9 cellular contexts compared by ENCODE assay signal in the genomic region with DNA sequence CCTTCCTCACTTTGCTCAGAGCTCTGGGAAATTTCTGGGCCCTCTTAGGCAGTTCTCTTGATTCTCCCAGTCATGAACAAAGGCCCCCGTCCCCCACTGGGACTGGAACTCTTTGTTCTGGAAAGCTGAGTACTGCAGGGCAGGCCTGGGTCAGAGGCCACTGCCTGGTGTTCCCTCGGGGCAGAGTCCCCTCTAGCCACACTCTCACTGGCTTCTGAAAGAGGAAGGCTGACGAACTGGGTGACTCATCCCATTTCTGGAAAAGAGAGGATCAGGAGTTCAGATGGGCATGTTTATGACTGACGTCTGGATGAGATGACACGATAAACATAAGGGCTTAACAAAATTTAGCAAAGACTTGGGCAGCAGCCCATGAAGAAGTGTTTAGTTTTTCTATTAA. TPM values are rescaled to one million over a fixed set of nuclear protein-coding genes. Genes with fewer than 3 reads are reported as not detected.
DNase-seq lines count a peak whose midpoint lies in the region; ATAC-seq and TF ChIP-seq lines count a peak whose summit lies in the region.
"Had no signal": no experiment of that assay in that cellular context is flagged by ENCODE, and none has a peak within 500 bp of the region (broad histone marks: within the 10 kb centered on the region; RNA-seq: fewer than 3 reads in every experiment).

No MANE protein-coding gene starts in this region.

- no peaks in the 10 kb centered on the region for H4K20me1 ChIP-seq in SK-N-SH (ENCODE audit: insufficient read depth)

- no peaks in the 10 kb centered on the region for H3K9me2 ChIP-seq in SK-N-SH

- H3K4me2 ChIP-seq in SK-N-SH (no peak overlapping the region), skeletal muscle satellite cell (ENCODE audit: low read length) (peak overlapping the region; percentile 54)

- TF ChIP-seq RAD21 in SK-N-SH (IDR thresholded peaks at IDR 0.05; ENCODE audit: low read length), result no peak

- peak in 1 of 2 experiments; percentile 28; a peak in 1 of 4 replicates for TF ChIP-seq EP300 in SK-N-SH (IDR thresholded peaks at IDR 0.05; ENCODE audit: borderline replicate concordance in 1 of 2, low read depth in 1 of 2, low read length in 1 of 2)

- H2AFZ ChIP-seq in SK-N-SH (ENCODE audit: low read depth), result peak overlapping the region; percentile 62; the same call in 1 of the 2 replicates

- H3K4me3 ChIP-seq in HAP-1, result no peak overlapping the region
- H3K4me3 ChIP-seq in SK-N-SH (ENCODE audit: low read depth in 2 of 2, low read length in 1 of 2), result no peak overlapping the region
- no peak overlapping the region for H3K4me3 ChIP-seq in skeletal muscle satellite cell (ENCODE audit: low read length)
- H3K4me3 ChIP-seq: SJCRH30 had no signal

- no peaks in the 10 kb centered on the region for H3K79me2 ChIP-seq in SK-N-SH (ENCODE audit: insufficient read depth)

- peak overlapping the region in 1 of 2 experiments; percentile 35; a peak in 1 of 4 replicates for H3K27ac ChIP-seq in SK-N-SH (ENCODE audit: low read depth in 2 of 2, low read length in 1 of 2)
- H3K27ac ChIP-seq: SJCRH30 had no signal

- in situ Hi-C loops in HAP-1 (cut with MboI; ENCODE audit: low sequenced_read_pairs), result no loop called here

- 9% methylated on average over 5 of the region's 5 CpGs for WGBS in SK-N-SH (ENCODE audit: low lambda C conversion rate)

- H3K9me3 ChIP-seq in HAP-1, result no peaks in the 10 kb centered on the region
- no peaks in the 10 kb centered on the region for H3K9me3 ChIP-seq in SK-N-SH
- H3K9me3 ChIP-seq in skeletal muscle satellite cell (replicated peaks; ENCODE audit: low read length), result no peaks in the 10 kb centered on the region
- H3K9me3 ChIP-seq: SJCRH30 had no signal

- no peaks in the 10 kb centered on the region for H3F3A ChIP-seq in SK-N-SH (replicated peaks; ENCODE audit: insufficient read depth)

- H3K4me1 ChIP-seq in HAP-1, result peaks cover 13% of the 10 kb centered on the region
- H3K4me1 ChIP-seq in SK-N-SH (ENCODE audit: control insufficient read depth in 1 of 2, insufficient read depth in 2 of 2, low read depth in 1 of 2, low read length in 1 of 2), result no peaks in the 10 kb centered on the region
- H3K4me1 ChIP-seq in skeletal muscle satellite cell (ENCODE audit: control insufficient read depth, insufficient read depth, low read length), result peaks cover 21% of the 10 kb centered on the region
- H3K4me1 ChIP-seq: SJCRH30 had no signal

- no peaks in the 10 kb centered on the region for H3K36me3 ChIP-seq in HAP-1 (replicated peaks)
- H3K36me3 ChIP-seq in SK-N-SH (replicated peaks in 1 of 2; ENCODE audit: control insufficient read depth in 1 of 2, insufficient read depth in 2 of 2, low read length in 1 of 2), result no peaks in the 10 kb centered on the region
- H3K36me3 ChIP-seq in skeletal muscle satellite cell (ENCODE audit: insufficient read depth, low read length), result no peaks in the 10 kb centered on the region
- H3K36me3 ChIP-seq: SJCRH30 had no signal

- no peak for ATAC-seq in HG02571 (IDR thresholded peaks at IDR 0.05; ENCODE audit: unreplicated experiment)

- POLR2A ChIA-PET in SK-N-SH (lab: Yijun Ruan, JAX), result no interaction called here

- no peak for TF ChIP-seq CTCF in SK-N-SH (IDR thresholded peaks at IDR 0.05)

- DNase-seq in HAP-1 (ENCODE audit: low spot score in 2 of 2), result peak; percentile 32 to 68
- no peak for DNase-seq in SK-N-SH
- peak; percentile 45 for DNase-seq in glomerular endothelial cell (ENCODE audit: extremely low read depth, low read depth, low spot score)
- DNase-seq in DMS114 treated with DMSO at 0.1 percent for 48 hours (lab: John Stamatoyannopoulos, UW; ENCODE audit: unreplicated experiment), result no peak
- no peak for DNase-seq in NCI-H2227 (lab: John Stamatoyannopoulos, UW; ENCODE audit: unreplicated experiment)
- DNase-seq in NCI-H1105 (lab: John Stamatoyannopoulos, UW), result no peak

- CTCF ChIA-PET in SK-N-SH (lab: Yijun Ruan, JAX), result no interaction called here

- H3K9ac ChIP-seq in SK-N-SH (no peak overlapping the region), skeletal muscle satellite cell (ENCODE audit: low read depth, low read length) (peak overlapping the region; percentile 45)

- H3K27me3 ChIP-seq in HAP-1 (ENCODE audit: low read depth) (no peaks in the 10 kb centered on the region), SK-N-SH (ENCODE audit: insufficient read depth) (no peaks in the 10 kb centered on the region), skeletal muscle satellite cell (ENCODE audit: control insufficient read depth, insufficient read depth, low read length) (no peaks in the 10 kb centered on the region)
- H3K27me3 ChIP-seq: SJCRH30 had no signal

TF ChIP-seq in SK-N-SH, 30 proteins besides CTCF, POLR2A, EP300 and RAD21:
- TF ChIP-seq SMC3 (IDR thresholded peaks at IDR 0.05; ENCODE audit: low read depth, low read length) (no peak), FOSL2 (IDR thresholded peaks at IDR 0.05; ENCODE audit: borderline replicate concordance, low read depth) (peak; percentile 78), YY1 (IDR thresholded peaks at IDR 0.05; ENCODE audit: low read depth) (no peak), MEF2A (IDR thresholded peaks at IDR 0.05; ENCODE audit: borderline replicate concordance, low read depth) (no peak), RFX5 (IDR thresholded peaks at IDR 0.05; ENCODE audit: low read length) (no peak), TCF12 (IDR thresholded peaks at IDR 0.05) (peak; percentile 51; the same call in 1 of the 2 replicates), POLR2AphosphoS5 (IDR thresholded peaks at IDR 0.05; ENCODE audit: low read depth, low read length) (no peak), GATA2 (CRISPR knock-in tag; IDR thresholded peaks at IDR 0.05) (no peak), JUND (IDR thresholded peaks at IDR 0.05) (peak; percentile 79), SIN3A (IDR thresholded peaks at IDR 0.05; ENCODE audit: borderline replicate concordance, low read depth, low read length) (no peak), RXRA (IDR thresholded peaks at IDR 0.05; ENCODE audit: borderline replicate concordance, low read depth) (peak; percentile 88)
- TF ChIP-seq, protein P1, sequence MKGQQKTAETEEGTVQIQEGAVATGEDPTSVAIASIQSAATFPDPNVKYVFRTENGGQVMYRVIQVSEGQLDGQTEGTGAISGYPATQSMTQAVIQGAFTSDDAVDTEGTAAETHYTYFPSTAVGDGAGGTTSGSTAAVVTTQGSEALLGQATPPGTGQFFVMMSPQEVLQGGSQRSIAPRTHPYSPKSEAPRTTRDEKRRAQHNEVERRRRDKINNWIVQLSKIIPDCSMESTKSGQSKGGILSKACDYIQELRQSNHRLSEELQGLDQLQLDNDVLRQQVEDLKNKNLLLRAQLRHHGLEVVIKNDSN (IDR thresholded peaks at IDR 0.05; ENCODE audit: borderline replicate concordance, low read depth), result no peak
- TF ChIP-seq, protein P2, sequence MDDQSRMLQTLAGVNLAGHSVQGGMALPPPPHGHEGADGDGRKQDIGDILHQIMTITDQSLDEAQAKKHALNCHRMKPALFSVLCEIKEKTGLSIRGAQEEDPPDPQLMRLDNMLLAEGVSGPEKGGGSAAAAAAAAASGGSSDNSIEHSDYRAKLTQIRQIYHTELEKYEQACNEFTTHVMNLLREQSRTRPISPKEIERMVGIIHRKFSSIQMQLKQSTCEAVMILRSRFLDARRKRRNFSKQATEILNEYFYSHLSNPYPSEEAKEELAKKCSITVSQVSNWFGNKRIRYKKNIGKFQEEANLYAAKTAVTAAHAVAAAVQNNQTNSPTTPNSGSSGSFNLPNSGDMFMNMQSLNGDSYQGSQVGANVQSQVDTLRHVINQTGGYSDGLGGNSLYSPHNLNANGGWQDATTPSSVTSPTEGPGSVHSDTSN (IDR thresholded peaks at IDR 0.05), result peak; percentile 84
- TF ChIP-seq, protein P3, sequence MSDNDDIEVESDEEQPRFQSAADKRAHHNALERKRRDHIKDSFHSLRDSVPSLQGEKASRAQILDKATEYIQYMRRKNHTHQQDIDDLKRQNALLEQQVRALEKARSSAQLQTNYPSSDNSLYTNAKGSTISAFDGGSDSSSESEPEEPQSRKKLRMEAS (IDR thresholded peaks at IDR 0.05; ENCODE audit: low read depth), result no peak

RNA-seq across cellular contexts. Expression of a gene that starts 47.7 kb away (rescaled TPM):
- polyA plus RNA-seq in SK-N-SH (2012; rRNA removed), result 30.9 and 46.4 TPM in 2 replicates
- polyA plus RNA-seq in SK-N-SH (2012; cell fraction: cytosol; rRNA removed), result 63.8 and 64.9 TPM in 2 replicates
- 39.2 and 79.4 TPM in 2 replicates for polyA plus RNA-seq in SK-N-SH (2012; cell fraction: nucleus; rRNA removed)
- 231 and 235 TPM in 2 replicates for total RNA-seq in glomerular endothelial cell
- total RNA-seq in skeletal muscle satellite cell (2012; rRNA removed), result 92.8 and 138 TPM in 2 replicates

Comparison
In these comparisons a context has a peak if more than half of its experiments do, and no peak if none do; other contexts are left out.
1. DNase-seq: peak in HAP-1 (2 of 2) and glomerular endothelial cell (single experiment); none in SK-N-SH (single experiment), DMS114 treated with DMSO at 0.1 percent for 48 hours (single experiment), NCI-H2227 (single experiment) and NCI-H1105 (single experiment).